Comparison of ENCODE assay signal across 8 cellular contexts in the genomic region with DNA sequence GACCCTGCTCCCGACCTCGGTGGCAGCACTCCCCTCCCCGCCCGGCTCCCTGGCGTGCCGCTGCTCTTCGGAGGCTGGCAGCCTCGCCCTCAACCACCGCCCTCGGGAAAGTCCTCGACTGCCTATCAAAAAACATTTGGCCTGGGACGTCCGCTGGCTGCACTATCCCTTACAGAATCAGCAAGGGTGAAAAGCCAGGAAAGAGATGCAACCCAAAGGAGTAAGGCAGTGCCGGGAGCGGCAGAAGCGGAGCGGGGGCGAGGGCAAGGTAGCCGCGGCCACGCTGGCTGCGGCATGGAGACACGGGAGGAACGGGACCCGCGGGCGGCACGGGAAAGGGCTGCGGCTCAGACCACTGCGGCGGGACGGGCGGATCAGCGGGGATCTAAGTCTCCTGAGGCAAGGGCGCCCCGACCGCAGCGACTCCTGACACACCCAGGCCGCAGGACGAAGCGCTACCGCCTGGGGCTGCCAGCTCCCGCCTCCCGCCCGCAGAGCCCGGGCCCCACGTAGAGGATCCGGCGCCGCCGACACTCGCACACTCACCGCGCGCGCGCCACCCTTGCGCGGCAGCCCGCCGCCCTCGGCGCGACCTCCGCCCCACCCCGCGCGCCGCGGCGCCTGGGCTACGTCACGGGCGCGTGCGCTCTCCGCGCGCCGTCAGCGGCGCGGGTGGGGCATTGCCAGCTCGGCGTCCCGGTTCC. TPM values are rescaled to one million over a fixed set of nuclear protein-coding genes. Genes with fewer than 3 reads are reported as not detected.
DNase-seq lines count a peak whose midpoint lies in the region; ATAC-seq, FAIRE-seq and TF ChIP-seq lines count a peak whose summit lies in the region.

A gene with protein sequence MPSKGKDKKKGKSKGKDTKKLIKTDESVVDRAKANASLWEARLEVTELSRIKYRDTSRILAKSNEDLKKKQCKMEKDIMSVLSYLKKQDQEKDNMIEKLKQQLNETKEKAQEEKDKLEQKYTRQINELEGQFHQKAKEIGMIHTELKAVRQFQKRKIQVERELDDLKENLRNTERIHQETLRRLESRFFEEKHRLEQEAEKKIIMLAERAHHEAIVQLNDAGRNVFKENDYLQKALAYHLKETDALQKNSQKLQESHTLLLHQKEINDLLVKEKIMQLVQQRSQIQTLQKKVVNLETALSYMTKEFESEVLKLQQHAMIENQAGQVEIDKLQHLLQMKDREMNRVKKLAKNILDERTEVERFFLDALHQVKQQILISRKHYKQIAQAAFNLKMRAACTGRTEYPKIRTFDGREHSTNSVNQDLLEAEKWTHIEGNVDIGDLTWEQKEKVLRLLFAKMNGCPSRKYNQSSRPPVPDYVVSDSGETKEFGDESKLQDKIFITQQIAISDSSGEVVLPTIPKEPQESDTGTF (plus strand): TSS at position 646 of the 704 bp plus-strand sequence. CDS start 130 bp downstream, outside the sequence.
A gene with protein sequence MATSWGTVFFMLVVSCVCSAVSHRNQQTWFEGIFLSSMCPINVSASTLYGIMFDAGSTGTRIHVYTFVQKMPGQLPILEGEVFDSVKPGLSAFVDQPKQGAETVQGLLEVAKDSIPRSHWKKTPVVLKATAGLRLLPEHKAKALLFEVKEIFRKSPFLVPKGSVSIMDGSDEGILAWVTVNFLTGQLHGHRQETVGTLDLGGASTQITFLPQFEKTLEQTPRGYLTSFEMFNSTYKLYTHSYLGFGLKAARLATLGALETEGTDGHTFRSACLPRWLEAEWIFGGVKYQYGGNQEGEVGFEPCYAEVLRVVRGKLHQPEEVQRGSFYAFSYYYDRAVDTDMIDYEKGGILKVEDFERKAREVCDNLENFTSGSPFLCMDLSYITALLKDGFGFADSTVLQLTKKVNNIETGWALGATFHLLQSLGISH (minus strand): TSS at position 585 of the 704 bp plus-strand sequence. CDS start 31,186 bp downstream, outside the sequence.

- H3K9me3 Mint-ChIP-seq in HFFc6: no peaks in the 10 kb centered on the region
- H3K9me3 Mint-ChIP-seq in activated naive CD8-positive, alpha-beta T cell treated with anti-CD3 and anti-CD28 coated beads for 36 hours: no peaks in the 10 kb centered on the region

- H3K27ac Mint-ChIP-seq in HFFc6: peak within 1 kb of the TSS; percentile 96
- H3K27ac Mint-ChIP-seq in activated naive CD8-positive, alpha-beta T cell treated with anti-CD3 and anti-CD28 coated beads for 36 hours: peak within 1 kb of the TSS; percentile 98

- H3K4me3 ChIP-seq in NB4 (ENCODE audit: low read depth, low read length) (peak within 1 kb of the TSS; percentile 85), pancreas (peak within 1 kb of the TSS; percentile 56 to 87 (median 84)), thymus (ENCODE audit: low read length) (peak within 1 kb of the TSS; percentile 69)

- intact Hi-C loops in Right ventricle myocardium inferior (cut with DNase I): loop anchor here (1.0 to 2.0 kb wide), 2 partner anchors 65 to 68 kb away; a partner anchor contains a TSS
- intact Hi-C loops in pancreas (cut with DNase I): no loop called here

- H3K4me3 Mint-ChIP-seq in HFFc6: peak within 1 kb of the TSS; percentile 93
- H3K4me3 Mint-ChIP-seq in activated naive CD8-positive, alpha-beta T cell treated with anti-CD3 and anti-CD28 coated beads for 36 hours: peak within 1 kb of the TSS; percentile 97

- H3K36me3 ChIP-seq in pancreas (no peaks in the 10 kb centered on the region), thymus (ENCODE audit: control insufficient read depth, insufficient read depth) (no peaks in the 10 kb centered on the region)

- peak within 1 kb of the TSS; percentile 94 to 98 (median 97) for H3K27ac ChIP-seq in pancreas
- H3K27ac ChIP-seq in thymus (ENCODE audit: low read depth): peak within 1 kb of the TSS; percentile 95

- no peaks in the 10 kb centered on the region; the same call in 1 of the 2 replicates for H3K27me3 Mint-ChIP-seq in HFFc6 (ENCODE audit: insufficient read depth)
- no peaks in the 10 kb centered on the region for H3K27me3 Mint-ChIP-seq in activated naive CD8-positive, alpha-beta T cell treated with anti-CD3 and anti-CD28 coated beads for 36 hours

- WGBS in pancreas, 2 donors: 0% methylated on average over 70 to 86 of the region's 86 CpGs
- under 1% methylated on average over 86 of the region's 86 CpGs for WGBS in thymus

- H3K36me3 Mint-ChIP-seq in HFFc6 (ENCODE audit: low read depth): no peaks in the 10 kb centered on the region
- peaks cover 2% of the 10 kb centered on the region for H3K36me3 Mint-ChIP-seq in activated naive CD8-positive, alpha-beta T cell treated with anti-CD3 and anti-CD28 coated beads for 36 hours

- H3K9me3 ChIP-seq in pancreas (no peaks in the 10 kb centered on the region), thymus (ENCODE audit: control insufficient read depth) (no peaks in the 10 kb centered on the region)

- H3K4me1 ChIP-seq in pancreas (peaks cover 0 to 9% (median 0%) of the 10 kb centered on the region in 3 donors), thymus (ENCODE audit: control insufficient read depth, insufficient read depth, low read length) (peaks cover 6% of the 10 kb centered on the region)

- H3K27me3 ChIP-seq in pancreas: no peaks in the 10 kb centered on the region
- no peaks in the 10 kb centered on the region for H3K27me3 ChIP-seq in thymus (ENCODE audit: control insufficient read depth, insufficient read depth)

- peak; percentile 92 for TF ChIP-seq POLR2A in NB4 (IDR thresholded peaks at IDR 0.05; ENCODE audit: extremely low read depth, insufficient read length)

- TF ChIP-seq CTCF in HFFc6 (IDR thresholded peaks at IDR 0.05) (no peak; the same call in 1 of the 2 replicates), NB4 (IDR thresholded peaks at IDR 0.05; ENCODE audit: low read depth, low read length) (no peak), pancreas (IDR thresholded peaks at IDR 0.05) (no peak)

- no peak for FAIRE-seq in pancreas (lab: Jason Lieb, UNC)

- DNase-seq in GM04503 (ENCODE audit: low read depth): peak; percentile 41
- DNase-seq in HFFc6: peak; percentile 76
- peak; percentile 87 for DNase-seq in NB4 (ENCODE audit: low read depth)
- DNase-seq in SKM-1 (lab: John Stamatoyannopoulos, UW; ENCODE audit: unreplicated experiment): peak; percentile 16
- peak; percentile 89 for DNase-seq in activated naive CD8-positive, alpha-beta T cell treated with anti-CD3 and anti-CD28 coated beads for 36 hours
- DNase-seq in Right ventricle myocardium inferior (ENCODE audit: missing footprints): peak; percentile 92
- peak; percentile 84 to 94 (median 91) for DNase-seq in pancreas

- ATAC-seq in Right ventricle myocardium inferior: peak; percentile 99
- peak; percentile 95 to 97 (median 96) for ATAC-seq in pancreas

- peaks cover 20% of the 10 kb centered on the region for H3K4me1 Mint-ChIP-seq in HFFc6 (ENCODE audit: low read depth)
- H3K4me1 Mint-ChIP-seq in activated naive CD8-positive, alpha-beta T cell treated with anti-CD3 and anti-CD28 coated beads for 36 hours: peaks cover 12% of the 10 kb centered on the region

RNA-seq across cellular contexts. Expression of the first gene that starts in this region (rescaled TPM):
- 1 to 10 TPM; 1.6 to 3.0 (median 2.4) TPM for total RNA-seq in HFFc6 (2021; fragmentation: NEBNext Ultra II Directional; extraction: Animal tissue kit (Norgen Biotek cat#: 25700))
- 1 to 10 TPM; 1.6 to 1.9 TPM for total RNA-seq in activated naive CD8-positive, alpha-beta T cell treated with anti-CD3 and anti-CD28 coated beads for 36 hours
- total RNA-seq in Right ventricle myocardium inferior (3.0 TPM), pancreas (1 to 10 TPM; 1.0 to 2.3 (median 1.9) TPM)
- polyA plus RNA-seq in pancreas (1 to 10 TPM; 2.5 to 4.6 TPM), thymus (5.1 TPM)

RNA-seq across cellular contexts. Expression of the second gene that starts in this region (rescaled TPM):
- total RNA-seq in HFFc6 (2021; fragmentation: NEBNext Ultra II Directional; extraction: Animal tissue kit (Norgen Biotek cat#: 25700)): 10 to 100 TPM in 3 of 6 experiments, 1 to 10 TPM in 3; 9.0 to 11.7 (median 9.7) TPM
- total RNA-seq in activated naive CD8-positive, alpha-beta T cell treated with anti-CD3 and anti-CD28 coated beads for 36 hours: 10 to 100 TPM in 1 of 2 experiments, 1 to 10 TPM in 1; 8.8 to 10.5 TPM
- total RNA-seq in Right ventricle myocardium inferior (6.2 TPM), pancreas (1 to 10 TPM; 3.6 to 7.4 (median 5.6) TPM)
- polyA plus RNA-seq in pancreas (1 to 10 TPM; 2.7 to 3.1 TPM), thymus (6.2 TPM)

Comparison
In these comparisons a context has a peak if more than half of its experiments do, and no peak if none do; other contexts are left out.
1. Peak in every context shown above with its lines: DNase-seq, ATAC-seq, H3K4me3 ChIP-seq and H3K27ac ChIP-seq.
2. DNase-seq: peak in every context shown above with its lines; median percentile 92 in Right ventricle myocardium inferior; 91 in pancreas; 89 in activated naive CD8-positive, alpha-beta T cell treated with anti-CD3 and anti-CD28 coated beads for 36 hours; 87 in NB4; 76 in HFFc6; 41 in GM04503; 16 in SKM-1.